In genomic region chr1:110286564-110286963, GRCh38 we compare ENCODE assay signal across 17 cellular contexts. TPM values are rescaled to one million over a fixed set of nuclear protein-coding genes. Genes with fewer than 3 reads are reported as not detected.
DNase-seq lines count a peak whose midpoint lies in the region; ATAC-seq and TF ChIP-seq lines count a peak whose summit lies in the region.
"Had no signal": no experiment of that assay in that cellular context is flagged by ENCODE, and none has a peak within 500 bp of the region (broad histone marks: within the 10 kb centered on the region; RNA-seq: fewer than 3 reads in every experiment).

No MANE protein-coding gene starts in this region.

- H3K9me3 Mint-ChIP-seq in activated T-helper 1 cell treated with anti-CD3 and anti-CD28 coated beads, Interleukin-12 subunit alpha, Interleukin-12 subunit beta, Interleukin-2, Interleukin-4 antibody, amounts not matched to agents 30 ng/mL and 10 ng/mL and 1 ng/mL, durations not matched to agents 14 hours and 24 hours and 36 hours = no peaks in the 10 kb centered on the region
- H3K9me3 Mint-ChIP-seq: GM23338 had no signal

- peaks cover 3% of the 10 kb centered on the region for H3K27me3 Mint-ChIP-seq in activated T-helper 1 cell treated with anti-CD3 and anti-CD28 coated beads, Interleukin-12 subunit alpha, Interleukin-12 subunit beta, Interleukin-2, Interleukin-4 antibody, amounts not matched to agents 30 ng/mL and 10 ng/mL and 1 ng/mL, durations not matched to agents 14 hours and 24 hours and 36 hours (ENCODE audit: insufficient read depth)

- no peak for TF ChIP-seq POLR2A in tibial nerve (IDR thresholded peaks at IDR 0.05)

- no peak for TF ChIP-seq CTCF in tibial nerve (IDR thresholded peaks at IDR 0.05)

- no peak overlapping the region for H3K4me3 Mint-ChIP-seq in activated T-helper 1 cell treated with anti-CD3 and anti-CD28 coated beads, Interleukin-12 subunit alpha, Interleukin-12 subunit beta, Interleukin-2, Interleukin-4 antibody, amounts not matched to agents 30 ng/mL and 10 ng/mL and 1 ng/mL, durations not matched to agents 14 hours and 24 hours and 36 hours
- H3K4me3 Mint-ChIP-seq: GM23338 had no signal

- intact Hi-C loops in activated T-helper 1 cell treated with anti-CD3 and anti-CD28 coated beads, Interleukin-12 subunit alpha, Interleukin-12 subunit beta, Interleukin-2, Interleukin-4 antibody, amounts not matched to agents 30 ng/mL and 10 ng/mL and 1 ng/mL, durations not matched to agents 14 hours and 24 hours and 36 hours (cut with micrococcal nuclease) = no loop called here

- H3K4me1 ChIP-seq in tibial nerve = no peaks in the 10 kb centered on the region

- WGBS in tibial nerve, 2 donors = 26 to 28% methylated on average over 2 of the region's 2 CpGs

- TF ChIP-seq EP300 in tibial nerve (IDR thresholded peaks at IDR 0.05) = no peak

- H3K9me3 ChIP-seq in tibial nerve = no peaks in the 10 kb centered on the region

- H3K4me3 ChIP-seq in tibial nerve = no peak overlapping the region
- H3K4me3 ChIP-seq: GM23338, SK-N-MC had no signal

- no peak overlapping the region for H3K27ac ChIP-seq in tibial nerve
- H3K27ac ChIP-seq: C4-2B, SK-N-MC had no signal

- no peaks in the 10 kb centered on the region for H3K4me1 Mint-ChIP-seq in activated T-helper 1 cell treated with anti-CD3 and anti-CD28 coated beads, Interleukin-12 subunit alpha, Interleukin-12 subunit beta, Interleukin-2, Interleukin-4 antibody, amounts not matched to agents 30 ng/mL and 10 ng/mL and 1 ng/mL, durations not matched to agents 14 hours and 24 hours and 36 hours (ENCODE audit: low read depth)
- H3K4me1 Mint-ChIP-seq: GM23338 had no signal

- no peaks in the 10 kb centered on the region for H3K36me3 ChIP-seq in tibial nerve

- ATAC-seq in GM18867 (IDR thresholded peaks at IDR 0.05; ENCODE audit: unreplicated experiment) = peak; percentile 53
- ATAC-seq: GM23338 had no signal

- no peaks in the 10 kb centered on the region for H3K36me3 Mint-ChIP-seq in activated T-helper 1 cell treated with anti-CD3 and anti-CD28 coated beads, Interleukin-12 subunit alpha, Interleukin-12 subunit beta, Interleukin-2, Interleukin-4 antibody, amounts not matched to agents 30 ng/mL and 10 ng/mL and 1 ng/mL, durations not matched to agents 14 hours and 24 hours and 36 hours (ENCODE audit: low read depth)

- DNase-seq in CD1c-positive myeloid dendritic cell (ENCODE audit: extremely low spot score) (peak; percentile 13), OCI-M1 (lab: John Stamatoyannopoulos, UW) (peak; percentile 10), myocyte (ENCODE audit: low read depth) (peak; percentile 68), T-helper 1 cell (no peak), tibial nerve (ENCODE audit: low spot score in 2 of 2) (no peak)
- no peak for DNase-seq in activated CD4-positive, alpha-beta T cell treated with anti-CD3 and anti-CD28 coated beads for 4 hours
- no peak for DNase-seq in activated T-helper 1 cell treated with anti-CD3 and anti-CD28 coated beads, Interleukin-12 subunit alpha, Interleukin-12 subunit beta, Interleukin-2, Interleukin-4 antibody, amounts not matched to agents 30 ng/mL and 10 ng/mL and 1 ng/mL, durations not matched to agents 14 hours and 24 hours and 36 hours (ENCODE audit: low spot score)
- DNase-seq: COR-L47, Karpas-422, MM.1S, NCI-H1105 treated with DMSO at 0.1 percent for 48 hours, NCI-H187, NCI-H446 had no signal

- H3K27me3 ChIP-seq in tibial nerve = no peaks in the 10 kb centered on the region

- no peak overlapping the region for H3K27ac Mint-ChIP-seq in activated T-helper 1 cell treated with anti-CD3 and anti-CD28 coated beads, Interleukin-12 subunit alpha, Interleukin-12 subunit beta, Interleukin-2, Interleukin-4 antibody, amounts not matched to agents 30 ng/mL and 10 ng/mL and 1 ng/mL, durations not matched to agents 14 hours and 24 hours and 36 hours
- H3K27ac Mint-ChIP-seq: GM23338 had no signal

RNA-seq across cellular contexts. Expression of gene RBM15, which starts 52.6 kb away (rescaled TPM):
- total RNA-seq in myocyte = 32.2 and 34.7 TPM in 2 replicates
- polyA plus RNA-seq in myocyte (2012) = 4.5 TPM
- total RNA-seq in activated T-helper 1 cell treated with anti-CD3 and anti-CD28 coated beads, Interleukin-12 subunit alpha, Interleukin-12 subunit beta, Interleukin-2, Interleukin-4 antibody, amounts not matched to agents 30 ng/mL and 10 ng/mL and 1 ng/mL, durations not matched to agents 14 hours and 24 hours and 36 hours = 58.5 and 59.0 TPM in 2 replicates
- 10 to 100 TPM; 40.9 to 49.0 (median 45.3) TPM for total RNA-seq in tibial nerve

Comparison
In these comparisons a context has a peak if more than half of its experiments do, and no peak if none do; other contexts are left out.
1. DNase-seq: peak in CD1c-positive myeloid dendritic cell (single experiment), OCI-M1 (single experiment) and myocyte (single experiment); none in activated CD4-positive, alpha-beta T cell treated with anti-CD3 and anti-CD28 coated beads for 4 hours (0 of 2), activated T-helper 1 cell treated with anti-CD3 and anti-CD28 coated beads, Interleukin-12 subunit alpha, Interleukin-12 subunit beta, Interleukin-2, Interleukin-4 antibody, amounts not matched to agents 30 ng/mL and 10 ng/mL and 1 ng/mL, durations not matched to agents 14 hours and 24 hours and 36 hours (single experiment), T-helper 1 cell (0 of 5) and tibial nerve (0 of 2).